In the genomic region with DNA sequence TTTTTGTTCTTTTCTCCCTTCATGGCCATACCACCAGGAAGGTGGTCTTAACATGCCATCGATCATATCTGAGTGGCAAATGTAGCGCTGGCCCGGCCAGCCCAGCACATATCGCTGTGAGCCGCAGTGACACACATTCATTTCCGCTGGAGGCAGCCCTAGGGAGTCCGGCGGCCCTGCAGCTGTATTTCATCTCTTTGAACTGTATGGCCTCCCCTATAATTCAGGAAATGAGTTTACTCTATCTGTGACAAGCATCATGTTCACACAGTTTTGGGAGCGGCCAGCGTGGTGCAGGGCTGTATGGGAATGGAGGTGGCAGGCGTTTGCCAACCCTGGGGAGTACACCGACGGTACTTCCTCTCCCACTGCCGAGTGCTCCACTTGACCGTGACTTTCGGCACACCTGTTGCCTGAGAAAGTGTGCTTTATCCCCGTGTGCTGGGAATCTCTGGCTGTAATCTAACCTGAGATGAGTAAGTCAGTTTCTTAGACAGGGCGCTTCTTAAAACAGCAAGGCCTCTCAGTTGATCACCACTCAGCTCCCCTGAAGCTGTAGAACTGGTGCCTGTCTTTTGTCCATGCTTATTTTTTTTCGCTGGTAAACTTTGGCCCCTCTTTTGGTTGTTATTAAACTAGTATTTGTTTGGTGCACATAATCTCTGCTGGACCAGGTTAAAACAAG, we compare ENCODE assay signal across 1 cellular context.
TF ChIP-seq lines count a peak whose summit lies in the region.

No MANE protein-coding gene starts in this region.

TF ChIP-seq in K562, 482 proteins besides CTCF, POLR2A, EP300 and RAD21 (continued from another document):
- TF ChIP-seq AFF1 (IDR thresholded peaks at IDR 0.05; ENCODE audit: low read depth in 1 of 2, partially characterized antibody in 2 of 2) (no peak), SPI1 (IDR thresholded peaks at IDR 0.05; ENCODE audit: borderline replicate concordance, low read depth, low read length) (0 out of 2 replicates have a peak, but pooled peaks have one; percentile 17)
